Comparison of ENCODE assay signal across 21 cellular contexts in genomic region chr13:113794086-113794485, GRCh38. TPM values are rescaled to one million over a fixed set of nuclear protein-coding genes. Genes with fewer than 3 reads are reported as not detected.
DNase-seq lines count a peak whose midpoint lies in the region; ATAC-seq, FAIRE-seq and TF ChIP-seq lines count a peak whose summit lies in the region.
"Had no signal": no experiment of that assay in that cellular context is flagged by ENCODE, and none has a peak within 500 bp of the region (broad histone marks: within the 10 kb centered on the region; RNA-seq: fewer than 3 reads in every experiment).

No MANE protein-coding gene starts in this region.

- peak overlapping the region; percentile 33; the same call in 1 of the 2 replicates for H3K27ac Mint-ChIP-seq in WTC11
- H3K27ac Mint-ChIP-seq: CD4-positive, alpha-beta T cell had no signal

- no peaks in the 10 kb centered on the region for H3K9me3 Mint-ChIP-seq in WTC11
- H3K9me3 Mint-ChIP-seq: CD4-positive, alpha-beta T cell had no signal

- no peaks in the 10 kb centered on the region for H3K27me3 ChIP-seq in right atrium auricular region
- H3K27me3 ChIP-seq in spleen (replicated peaks in 1 of 7) = no peaks in the 10 kb centered on the region

- CTCF ChIA-PET in WTC11 (lab: Charles Lee) = interaction anchor here (2.0 kb wide), 1 partner anchor 9 kb away, joined by 8 read pairs; no protein-coding TSS in a partner anchor

- WGBS in spleen, 5 donors = 91 to 94% (median 93%) methylated on average over 22 to 23 of the region's 23 CpGs

- H3K4me1 Mint-ChIP-seq in WTC11 = 0 out of 2 replicates have a peak, but pooled peaks cover under 1% of the 10 kb centered on the region

- DNase-seq in Right ventricle myocardium inferior (ENCODE audit: missing footprints) = peak; percentile 49
- no peak for DNase-seq in right atrium auricular region (ENCODE audit: low spot score)
- DNase-seq in WTC11 (ENCODE audit: low spot score) = no peak
- peak; percentile 59 for DNase-seq in spleen
- no peak for DNase-seq in H54 (ENCODE audit: insufficient read length, low spot score)
- no peak for DNase-seq in GM13977 (ENCODE audit: low spot score)
- DNase-seq: COR-L47, DMS79, KBM-7, MM.1S, NCI-H1048, NCI-H1417 treated with DMSO at 0.1 percent for 48 hours, NCI-H187, NCI-H446, NCI-H526, OCI-M1 had no signal

- intact Hi-C loops in Right ventricle myocardium inferior (cut with DNase I) (no loop called here), spleen (cut with DNase I; ENCODE audit: low total_unique reads) (no loop called here)

- H3K4me3 Mint-ChIP-seq in WTC11 = no peak overlapping the region
- H3K4me3 Mint-ChIP-seq: CD4-positive, alpha-beta T cell had no signal

- no peaks in the 10 kb centered on the region for H3K36me3 Mint-ChIP-seq in WTC11

- H3K36me3 ChIP-seq in right atrium auricular region (no peaks in the 10 kb centered on the region), spleen (peaks cover 0 to 25% (median 0%) of the 10 kb centered on the region in 6 donors)
- H3K36me3 ChIP-seq: HAP-1 had no signal

- H3K9me3 ChIP-seq in right atrium auricular region = no peaks in the 10 kb centered on the region
- H3K9me3 ChIP-seq in spleen = no peaks in the 10 kb centered on the region
- H3K9me3 ChIP-seq: HAP-1 had no signal

- POLR2A ChIA-PET in WTC11 (lab: Charles Lee) = no interaction called here

- H3K27me3 Mint-ChIP-seq in WTC11 (ENCODE audit: low read depth) = no peaks in the 10 kb centered on the region

- TF ChIP-seq POLR2A in spleen (IDR thresholded peaks at IDR 0.05) (no peak), H54 (IDR thresholded peaks at IDR 0.05; ENCODE audit: low read depth, low read length) (no peak)

- no peak for TF ChIP-seq CTCF in right atrium auricular region (IDR thresholded peaks at IDR 0.05)
- TF ChIP-seq CTCF in WTC11 (IDR thresholded peaks at IDR 0.05) = no peak
- TF ChIP-seq CTCF in spleen (IDR thresholded peaks at IDR 0.05 in 8 of 11, conservative IDR thresholded peaks at IDR 0.05 in 3 of 11) = no peak
- no peak for TF ChIP-seq CTCF in GM13977 (IDR thresholded peaks at IDR 0.05; ENCODE audit: extremely low read depth, insufficient read depth, missing control alignments)

- H3K4me1 ChIP-seq in right atrium auricular region (no peaks in the 10 kb centered on the region), spleen (no peaks in the 10 kb centered on the region)
- H3K4me1 ChIP-seq: HAP-1 had no signal

- H3K27ac ChIP-seq in right atrium auricular region = no peak overlapping the region
- H3K27ac ChIP-seq in spleen = no peak overlapping the region

- in situ Hi-C loops in GM13977 (cut with MboI; ENCODE audit: low pct_unique_long_range_greater_than_20kb, low sequenced_read_pairs, unreplicated experiment) = no loop called here

- FAIRE-seq in H54 (lab: Jason Lieb, UNC) = no peak
- FAIRE-seq: GM12878, RCC 7860 had no signal

- ATAC-seq in Right ventricle myocardium inferior = no peak
- ATAC-seq in WTC11 = no peak
- peak; percentile 9 for ATAC-seq in esophagus mucosa
- ATAC-seq: GM12878 had no signal

- H3K4me3 ChIP-seq in right atrium auricular region (no peak overlapping the region), spleen (no peak overlapping the region)
- H3K4me3 ChIP-seq: GM12878, HAP-1 had no signal

TF ChIP-seq in WTC11, 78 proteins besides CTCF, POLR2A, EP300 and RAD21:
- TF ChIP-seq FOXK1 (CRISPR knock-in tag; IDR thresholded peaks at IDR 0.05) (no peak), OVOL2 (CRISPR knock-in tag; IDR thresholded peaks at IDR 0.05; ENCODE audit: borderline replicate concordance) (no peak), CREB1 (CRISPR knock-in tag; IDR thresholded peaks at IDR 0.05) (no peak), PRRX2 (CRISPR knock-in tag; IDR thresholded peaks at IDR 0.05) (no peak), ZBTB21 (CRISPR knock-in tag; IDR thresholded peaks at IDR 0.05; ENCODE audit: borderline replicate concordance) (no peak), ETV6 (CRISPR knock-in tag; IDR thresholded peaks at IDR 0.05) (no peak), ZNF232 (CRISPR knock-in tag; IDR thresholded peaks at IDR 0.05) (no peak), CREM (CRISPR knock-in tag; IDR thresholded peaks at IDR 0.05) (no peak), IRF1 (CRISPR knock-in tag; IDR thresholded peaks at IDR 0.05) (no peak)
- TF ChIP-seq, protein P1, sequence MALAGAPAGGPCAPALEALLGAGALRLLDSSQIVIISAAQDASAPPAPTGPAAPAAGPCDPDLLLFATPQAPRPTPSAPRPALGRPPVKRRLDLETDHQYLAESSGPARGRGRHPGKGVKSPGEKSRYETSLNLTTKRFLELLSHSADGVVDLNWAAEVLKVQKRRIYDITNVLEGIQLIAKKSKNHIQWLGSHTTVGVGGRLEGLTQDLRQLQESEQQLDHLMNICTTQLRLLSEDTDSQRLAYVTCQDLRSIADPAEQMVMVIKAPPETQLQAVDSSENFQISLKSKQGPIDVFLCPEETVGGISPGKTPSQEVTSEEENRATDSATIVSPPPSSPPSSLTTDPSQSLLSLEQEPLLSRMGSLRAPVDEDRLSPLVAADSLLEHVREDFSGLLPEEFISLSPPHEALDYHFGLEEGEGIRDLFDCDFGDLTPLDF (CRISPR knock-in tag; IDR thresholded peaks at IDR 0.05) = no peak
- TF ChIP-seq, protein P2, sequence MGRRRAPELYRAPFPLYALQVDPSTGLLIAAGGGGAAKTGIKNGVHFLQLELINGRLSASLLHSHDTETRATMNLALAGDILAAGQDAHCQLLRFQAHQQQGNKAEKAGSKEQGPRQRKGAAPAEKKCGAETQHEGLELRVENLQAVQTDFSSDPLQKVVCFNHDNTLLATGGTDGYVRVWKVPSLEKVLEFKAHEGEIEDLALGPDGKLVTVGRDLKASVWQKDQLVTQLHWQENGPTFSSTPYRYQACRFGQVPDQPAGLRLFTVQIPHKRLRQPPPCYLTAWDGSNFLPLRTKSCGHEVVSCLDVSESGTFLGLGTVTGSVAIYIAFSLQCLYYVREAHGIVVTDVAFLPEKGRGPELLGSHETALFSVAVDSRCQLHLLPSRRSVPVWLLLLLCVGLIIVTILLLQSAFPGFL (CRISPR knock-in tag; IDR thresholded peaks at IDR 0.05; ENCODE audit: borderline replicate concordance) = no peak
- TF ChIP-seq, protein P3, sequence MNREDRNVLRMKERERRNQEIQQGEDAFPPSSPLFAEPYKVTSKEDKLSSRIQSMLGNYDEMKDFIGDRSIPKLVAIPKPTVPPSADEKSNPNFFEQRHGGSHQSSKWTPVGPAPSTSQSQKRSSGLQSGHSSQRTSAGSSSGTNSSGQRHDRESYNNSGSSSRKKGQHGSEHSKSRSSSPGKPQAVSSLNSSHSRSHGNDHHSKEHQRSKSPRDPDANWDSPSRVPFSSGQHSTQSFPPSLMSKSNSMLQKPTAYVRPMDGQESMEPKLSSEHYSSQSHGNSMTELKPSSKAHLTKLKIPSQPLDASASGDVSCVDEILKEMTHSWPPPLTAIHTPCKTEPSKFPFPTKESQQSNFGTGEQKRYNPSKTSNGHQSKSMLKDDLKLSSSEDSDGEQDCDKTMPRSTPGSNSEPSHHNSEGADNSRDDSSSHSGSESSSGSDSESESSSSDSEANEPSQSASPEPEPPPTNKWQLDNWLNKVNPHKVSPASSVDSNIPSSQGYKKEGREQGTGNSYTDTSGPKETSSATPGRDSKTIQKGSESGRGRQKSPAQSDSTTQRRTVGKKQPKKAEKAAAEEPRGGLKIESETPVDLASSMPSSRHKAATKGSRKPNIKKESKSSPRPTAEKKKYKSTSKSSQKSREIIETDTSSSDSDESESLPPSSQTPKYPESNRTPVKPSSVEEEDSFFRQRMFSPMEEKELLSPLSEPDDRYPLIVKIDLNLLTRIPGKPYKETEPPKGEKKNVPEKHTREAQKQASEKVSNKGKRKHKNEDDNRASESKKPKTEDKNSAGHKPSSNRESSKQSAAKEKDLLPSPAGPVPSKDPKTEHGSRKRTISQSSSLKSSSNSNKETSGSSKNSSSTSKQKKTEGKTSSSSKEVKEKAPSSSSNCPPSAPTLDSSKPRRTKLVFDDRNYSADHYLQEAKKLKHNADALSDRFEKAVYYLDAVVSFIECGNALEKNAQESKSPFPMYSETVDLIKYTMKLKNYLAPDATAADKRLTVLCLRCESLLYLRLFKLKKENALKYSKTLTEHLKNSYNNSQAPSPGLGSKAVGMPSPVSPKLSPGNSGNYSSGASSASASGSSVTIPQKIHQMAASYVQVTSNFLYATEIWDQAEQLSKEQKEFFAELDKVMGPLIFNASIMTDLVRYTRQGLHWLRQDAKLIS (CRISPR knock-in tag; IDR thresholded peaks at IDR 0.05; ENCODE audit: borderline replicate concordance) = no peak
- TF ChIP-seq, protein P4, sequence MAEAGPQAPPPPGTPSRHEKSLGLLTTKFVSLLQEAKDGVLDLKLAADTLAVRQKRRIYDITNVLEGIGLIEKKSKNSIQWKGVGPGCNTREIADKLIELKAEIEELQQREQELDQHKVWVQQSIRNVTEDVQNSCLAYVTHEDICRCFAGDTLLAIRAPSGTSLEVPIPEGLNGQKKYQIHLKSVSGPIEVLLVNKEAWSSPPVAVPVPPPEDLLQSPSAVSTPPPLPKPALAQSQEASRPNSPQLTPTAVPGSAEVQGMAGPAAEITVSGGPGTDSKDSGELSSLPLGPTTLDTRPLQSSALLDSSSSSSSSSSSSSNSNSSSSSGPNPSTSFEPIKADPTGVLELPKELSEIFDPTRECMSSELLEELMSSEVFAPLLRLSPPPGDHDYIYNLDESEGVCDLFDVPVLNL (CRISPR knock-in tag; IDR thresholded peaks at IDR 0.05; ENCODE audit: borderline replicate concordance, low read depth) = no peak

RNA-seq across cellular contexts. Expression of gene TMEM255B, which starts 35.1 kb away (rescaled TPM):
- total RNA-seq in Right ventricle myocardium inferior (9.8 TPM), right atrium auricular region (1 to 10 TPM; 5.2 to 6.0 TPM), WTC11 (2021) (4.7 to 5.9 TPM (median 4.8 TPM) in 3 replicates), esophagus mucosa (1.8 TPM), spleen (10 to 100 TPM in 6 of 7 donors, 1 to 10 TPM in 1; 5.7 to 26.9 (median 22.2) TPM)
- 10 to 100 TPM in 2 of 3 donors, 1 to 10 TPM in 1; 6.0 to 13.0 (median 10.3) TPM for polyA plus RNA-seq in spleen

Comparison
In these comparisons a context has a peak if more than half of its experiments do, and no peak if none do; other contexts are left out.
1. DNase-seq: peak in Right ventricle myocardium inferior (single experiment) and spleen (single experiment); none in right atrium auricular region (single experiment), WTC11 (single experiment), H54 (single experiment) and GM13977 (single experiment).